Comparison of ENCODE assay signal across 17 cellular contexts in the genomic region with DNA sequence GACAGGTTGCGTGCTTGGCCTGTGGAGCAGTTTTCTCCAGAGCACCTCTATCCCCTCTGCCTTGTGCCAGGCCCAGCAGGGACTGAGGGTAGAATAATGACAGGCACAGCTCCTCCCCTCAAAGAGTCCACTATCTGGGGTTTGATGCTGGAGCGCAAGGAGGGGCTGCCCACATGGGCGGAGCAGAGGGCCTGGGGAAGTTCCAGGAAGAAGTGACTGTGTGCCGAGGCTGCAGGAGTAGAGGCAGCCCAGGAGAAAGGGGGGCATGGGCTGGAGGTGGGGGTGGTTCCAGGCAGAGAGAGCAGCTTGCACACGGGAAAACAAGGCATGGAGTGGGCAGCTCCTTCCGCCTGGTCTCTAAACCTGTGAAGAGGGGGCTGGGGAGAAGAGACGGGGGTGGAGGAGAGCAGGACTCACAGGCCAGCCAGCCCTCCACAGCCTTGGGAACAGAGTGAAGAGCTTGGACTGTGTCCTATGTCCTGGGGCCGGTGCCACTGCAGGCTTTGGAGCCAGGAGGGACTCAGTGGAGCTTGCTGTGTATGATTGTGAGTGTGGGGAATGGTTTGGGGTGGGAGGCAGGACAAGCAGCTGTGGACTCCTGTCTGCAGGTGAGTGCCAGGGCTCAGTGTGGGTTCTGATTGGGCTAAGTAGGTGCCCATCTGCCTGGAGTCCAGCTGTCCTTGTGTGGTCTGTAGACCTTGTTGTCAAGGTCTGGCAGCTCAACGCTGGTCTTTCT. TPM values are rescaled to one million over a fixed set of nuclear protein-coding genes. Genes with fewer than 3 reads are reported as not detected.
A peak's percentile ranks its signal among the peaks of the same experiment; 100 is the strongest.
DNase-seq lines count a peak whose midpoint lies in the region; ATAC-seq and TF ChIP-seq lines count a peak whose summit lies in the region.
"Had no signal": no experiment of that assay in that cellular context is flagged by ENCODE, and none has a peak within 500 bp of the region (broad histone marks: within the 10 kb centered on the region; RNA-seq: fewer than 3 reads in every experiment).

No MANE protein-coding gene starts in this region.

- ATAC-seq in T-helper 17 cell (no peak), HG02840 (IDR thresholded peaks at IDR 0.05; ENCODE audit: low FRiP score, unreplicated experiment) (no peak)

- no peak overlapping the region for H4K8ac ChIP-seq in neuronal stem cell (ENCODE audit: low read depth, low read length)

- no peak overlapping the region for H2BK12ac ChIP-seq in neuronal stem cell (ENCODE audit: low read length)

- H4K91ac ChIP-seq in neuronal stem cell (ENCODE audit: low read depth, low read length, poor library complexity), result no peak overlapping the region

- H3K4me3 Mint-ChIP-seq in T-helper 17 cell, result no peak overlapping the region
- H3K4me3 Mint-ChIP-seq: activated T-helper 1 cell treated with anti-CD3 and anti-CD28 coated beads, Interleukin-12 subunit alpha, Interleukin-12 subunit beta, Interleukin-2, Interleukin-4 antibody, amounts not matched to agents 30 ng/mL and 10 ng/mL and 1 ng/mL, durations not matched to agents 14 hours and 24 hours and 36 hours; type B pancreatic cell had no signal

- H3K18ac ChIP-seq in neuronal stem cell (ENCODE audit: low read length), result peak overlapping the region; percentile 38

- H3K9me3 ChIP-seq in T-helper 17 cell (ENCODE audit: control insufficient read depth, low read length, poor library complexity, severe bottlenecking) (no peaks in the 10 kb centered on the region), neuronal stem cell (replicated peaks in 1 of 2; ENCODE audit: control insufficient read depth in 2 of 2, insufficient read depth in 1 of 2, low read depth in 1 of 2, low read length in 2 of 2) (peaks cover 5 to 17% of the 10 kb centered on the region in 2 donors), WERI-Rb-1 (ENCODE audit: severe bottlenecking) (no peaks in the 10 kb centered on the region), MG63 (no peaks in the 10 kb centered on the region)

- H3K27me3 Mint-ChIP-seq in T-helper 17 cell, result no peaks in the 10 kb centered on the region
- H3K27me3 Mint-ChIP-seq: type B pancreatic cell had no signal

- in situ Hi-C loops in G401 (cut with HindIII; ENCODE audit: low sequenced_read_pairs), result no loop called here

- no peak overlapping the region for H2BK15ac ChIP-seq in neuronal stem cell (ENCODE audit: low read length)

- peaks cover 4% of the 10 kb centered on the region for H3K79me1 ChIP-seq in neuronal stem cell (ENCODE audit: low read depth, low read length)

- H3K4me2 ChIP-seq in neuronal stem cell (ENCODE audit: insufficient read depth, low read length, poor library complexity, severe bottlenecking), result no peak overlapping the region

- H3K4me1 ChIP-seq in neuronal stem cell (ENCODE audit: control insufficient read depth in 2 of 2, insufficient read depth in 1 of 2, low read depth in 1 of 2, low read length in 2 of 2), result no peaks in the 10 kb centered on the region

- DNase-seq in G401 (ENCODE audit: low spot score), result peak; percentile 48
- DNase-seq in T-helper 17 cell, result no peak
- no peak for DNase-seq in neuronal stem cell (ENCODE audit: low spot score)
- DNase-seq in WERI-Rb-1, result no peak
- no peak for DNase-seq in MG63
- DNase-seq: activated CD4-positive, alpha-beta T cell treated with anti-CD3 and anti-CD28 coated beads for 48 hours; kidney glomerular epithelial cell; NCI-H2029 treated with DMSO at 0.1 percent for 48 hours; NCI-H748 treated with DMSO at 0.1 percent for 48 hours; retina; stimulated activated CD8-positive, alpha-beta memory T cell treated with anti-CD3 and anti-CD28 coated beads, Interleukin-4, amount 100 ng/mL, for 48 hours had no signal

- peak overlapping the region; percentile 23 for H3K14ac ChIP-seq in neuronal stem cell (ENCODE audit: low read length)

- H3K4ac ChIP-seq in neuronal stem cell (ENCODE audit: low read length), result no peak overlapping the region

- H3K27ac ChIP-seq in cingulate gyrus (ENCODE audit: low read depth, low read length), result peak overlapping the region; percentile 65
- H3K27ac ChIP-seq in neuronal stem cell (replicated peaks; ENCODE audit: low read length), result no peak overlapping the region
- no peak overlapping the region for H3K27ac ChIP-seq in WERI-Rb-1

- H3K4me1 Mint-ChIP-seq in T-helper 17 cell, result peaks cover 35% of the 10 kb centered on the region

- H3K4me3 ChIP-seq in neuronal stem cell (ENCODE audit: low read length in 2 of 2) (no peak overlapping the region), WERI-Rb-1 (ENCODE audit: low read depth, low read length) (no peak overlapping the region), MG63 (no peak overlapping the region)

- H2AFZ ChIP-seq in neuronal stem cell (ENCODE audit: low read length), result no peak overlapping the region

- no peak overlapping the region for H3K9ac ChIP-seq in neuronal stem cell (ENCODE audit: low read depth, low read length, poor library complexity)

- H3K27ac Mint-ChIP-seq in T-helper 17 cell, result peak overlapping the region; percentile 24
- H3K27ac Mint-ChIP-seq: activated T-helper 1 cell treated with anti-CD3 and anti-CD28 coated beads, Interleukin-12 subunit alpha, Interleukin-12 subunit beta, Interleukin-2, Interleukin-4 antibody, amounts not matched to agents 30 ng/mL and 10 ng/mL and 1 ng/mL, durations not matched to agents 14 hours and 24 hours and 36 hours; type B pancreatic cell had no signal

- H3K23ac ChIP-seq in neuronal stem cell (ENCODE audit: low read depth, low read length, poor library complexity), result peak overlapping the region; percentile 67

- WGBS in neuronal stem cell (ENCODE audit: extremely low coverage in 2 of 2, insufficient read length in 2 of 2, insufficient replicate concordance in 1 of 2), 2 donors, result no CpG with 5 or more reads among the region's 9 CpGs

- H2BK120ac ChIP-seq in neuronal stem cell (ENCODE audit: low read depth, low read length), result no peak overlapping the region

- H3K36me3 Mint-ChIP-seq in T-helper 17 cell (ENCODE audit: low read depth), result no peaks in the 10 kb centered on the region

- H3K36me3 ChIP-seq in neuronal stem cell (replicated peaks in 1 of 2; ENCODE audit: control insufficient read depth in 2 of 2, insufficient read depth in 2 of 2, low read length in 2 of 2) (peaks cover 2 to 24% of the 10 kb centered on the region in 2 donors), WERI-Rb-1 (no peaks in the 10 kb centered on the region), MG63 (no peaks in the 10 kb centered on the region)

- TF ChIP-seq CTCF in WERI-Rb-1 (IDR thresholded peaks at IDR 0.05; ENCODE audit: low read depth, low read length), result no peak

- peak overlapping the region; percentile 47 for H2BK5ac ChIP-seq in neuronal stem cell (ENCODE audit: low read length)

- peak overlapping the region; percentile 85 for H2AK5ac ChIP-seq in neuronal stem cell (ENCODE audit: low read depth, low read length)

- H3K27me3 ChIP-seq in neuronal stem cell (ENCODE audit: control insufficient read depth in 3 of 3, insufficient read depth in 3 of 3, low read depth in 1 of 3, low read length in 3 of 3) (no peaks in the 10 kb centered on the region), WERI-Rb-1 (ENCODE audit: insufficient read depth, low read depth, severe bottlenecking) (no peaks in the 10 kb centered on the region), MG63 (no peaks in the 10 kb centered on the region)

RNA-seq across cellular contexts. Expression of a gene that starts 48.1 kb away (rescaled TPM):
- 20.8 and 27.6 TPM in 2 replicates for total RNA-seq in G401 (2014; rRNA removed; shearing (Covaris generic))
- total RNA-seq in T-helper 17 cell, result 10 to 100 TPM; 27.1 to 28.9 TPM
- polyA plus RNA-seq in neuronal stem cell (2013, experiment 1 of 2), result 30.6 TPM
- polyA plus RNA-seq in neuronal stem cell (2013, experiment 2 of 2), result 29.0 TPM
- 20.0 and 28.0 TPM in 2 replicates for total RNA-seq in MG63 (2014; rRNA removed; shearing (Covaris generic); ENCODE audit: low replicate concordance)
- total RNA-seq: MCF 10A, myocyte had no signal
